13 cellular contexts compared by ENCODE assay signal in the genomic region with DNA sequence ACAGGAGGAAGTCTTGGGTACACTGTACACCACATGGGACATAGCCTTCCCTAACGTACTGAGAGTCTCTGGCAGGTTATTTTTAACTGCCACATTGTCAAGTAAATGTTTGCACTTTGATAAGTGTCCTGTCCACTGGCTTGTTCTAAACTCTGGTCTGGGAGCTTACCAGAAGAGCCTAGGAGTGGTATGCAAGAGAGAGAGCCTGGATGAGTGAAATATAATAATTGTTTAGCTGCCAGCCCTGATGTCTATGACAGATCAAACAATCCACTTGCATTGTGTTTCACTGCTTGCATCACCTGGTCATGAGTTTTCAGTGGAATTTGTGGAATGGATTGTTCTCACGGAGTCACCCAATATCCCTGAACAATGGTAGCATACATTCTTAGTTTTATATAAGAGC.
DNase-seq lines count a peak whose midpoint lies in the region; ATAC-seq and TF ChIP-seq lines count a peak whose summit lies in the region.
"Had no signal": no experiment of that assay in that cellular context is flagged by ENCODE, and none has a peak within 500 bp of the region (broad histone marks: within the 10 kb centered on the region; RNA-seq: fewer than 3 reads in every experiment).

No MANE protein-coding gene starts in this region.

- H3K36me3 Mint-ChIP-seq in activated naive CD4-positive, alpha-beta T cell treated with anti-CD3 and anti-CD28 coated beads, Interleukin-2, amount 10 ng/mL, durations not matched to agents 7 days and 5 days, result no peaks in the 10 kb centered on the region
- no peaks in the 10 kb centered on the region for H3K36me3 Mint-ChIP-seq in activated T-cell treated with anti-CD3 and anti-CD28 coated beads, Interleukin-2, amount 50 U/mL, for 4 hours (ENCODE audit: insufficient read depth)
- H3K36me3 Mint-ChIP-seq: activated CD8-positive, alpha-beta memory T cell treated with anti-CD3 and anti-CD28 coated beads, Interleukin-2, amount 10 ng/mL, durations not matched to agents 7 days and 5 days had no signal

- H3K4me1 Mint-ChIP-seq in activated naive CD4-positive, alpha-beta T cell treated with anti-CD3 and anti-CD28 coated beads, Interleukin-2, amount 10 ng/mL, durations not matched to agents 7 days and 5 days, result no peaks in the 10 kb centered on the region
- no peaks in the 10 kb centered on the region for H3K4me1 Mint-ChIP-seq in activated T-cell treated with anti-CD3 and anti-CD28 coated beads, Interleukin-2, amount 50 U/mL, for 4 hours (ENCODE audit: low read depth)
- H3K4me1 Mint-ChIP-seq: activated CD8-positive, alpha-beta memory T cell treated with anti-CD3 and anti-CD28 coated beads, Interleukin-2, amount 10 ng/mL, durations not matched to agents 7 days and 5 days had no signal

- CTCF ChIA-PET in HEK293 (lab: Yijun Ruan, JAX), result no interaction called here
- CTCF ChIA-PET in activated naive CD4-positive, alpha-beta T cell treated with anti-CD3 and anti-CD28 coated beads, Interleukin-2, amount 10 ng/mL, durations not matched to agents 7 days and 5 days (lab: Charles Lee), result no interaction called here

- H3K27me3 Mint-ChIP-seq in activated naive CD4-positive, alpha-beta T cell treated with anti-CD3 and anti-CD28 coated beads, Interleukin-2, amount 10 ng/mL, durations not matched to agents 7 days and 5 days, result peaks cover 3% of the 10 kb centered on the region
- peaks cover 9% of the 10 kb centered on the region for H3K27me3 Mint-ChIP-seq in activated T-cell treated with anti-CD3 and anti-CD28 coated beads, Interleukin-2, amount 50 U/mL, for 4 hours (ENCODE audit: low read depth)

- H3K9me3 ChIP-seq in HEK293 (ENCODE audit: control insufficient read depth, insufficient read depth, low read depth, low read length) (no peaks in the 10 kb centered on the region), RWPE2 (ENCODE audit: severe bottlenecking) (no peaks in the 10 kb centered on the region), heart left ventricle (peaks cover 0 to 8% (median 1%) of the 10 kb centered on the region in 12 donors)
- H3K9me3 ChIP-seq: SJCRH30 had no signal

- POLR2A ChIA-PET in HEK293 (lab: Yijun Ruan, JAX), result no interaction called here

- H3K27ac ChIP-seq in HEK293 (ENCODE audit: extremely low read depth, low read depth, low read length) (no peak overlapping the region), RWPE2 (ENCODE audit: poor library complexity, severe bottlenecking) (no peak overlapping the region), heart left ventricle (peak overlapping the region; percentile 12 to 83 (median 76))
- H3K27ac ChIP-seq: SJCRH30, spleen had no signal

- no peak for DNase-seq in RWPE2 (ENCODE audit: low spot score)
- no peak for DNase-seq in heart left ventricle
- peak; percentile 92 for DNase-seq in renal cortical epithelial cell (ENCODE audit: low read depth)
- no peak for DNase-seq in superior temporal gyrus (ENCODE audit: extremely low spot score)
- DNase-seq in activated naive CD4-positive, alpha-beta T cell treated with anti-CD3 and anti-CD28 coated beads, Interleukin-2, amount 10 ng/mL, durations not matched to agents 7 days and 5 days, result no peak
- DNase-seq in activated T-cell treated with anti-CD3 and anti-CD28 coated beads, Interleukin-2, amount 50 U/mL, for 4 hours, result no peak
- DNase-seq: activated CD8-positive, alpha-beta memory T cell treated with anti-CD3 and anti-CD28 coated beads, Interleukin-2, amount 10 ng/mL, durations not matched to agents 7 days and 5 days; EL; mesenchymal stem cell; SJCRH30; spleen had no signal

- no peak for TF ChIP-seq CTCF in HEK293 (tag by site-specific recombination; IDR thresholded peaks at IDR 0.05)
- no peak for TF ChIP-seq CTCF in RWPE2 (IDR thresholded peaks at IDR 0.05; ENCODE audit: poor library complexity, severe bottlenecking)
- no peak for TF ChIP-seq CTCF in heart left ventricle (IDR thresholded peaks at IDR 0.05)

- H3K27me3 ChIP-seq in RWPE2 (ENCODE audit: insufficient read depth, poor library complexity, severe bottlenecking) (no peaks in the 10 kb centered on the region), heart left ventricle (no peaks in the 10 kb centered on the region)
- H3K27me3 ChIP-seq: SJCRH30 had no signal

- H3K4me1 ChIP-seq in HEK293 (ENCODE audit: control insufficient read depth, insufficient read depth, low read length) (no peaks in the 10 kb centered on the region), RWPE2 (ENCODE audit: insufficient read depth, poor library complexity, severe bottlenecking) (no peaks in the 10 kb centered on the region), heart left ventricle (peaks cover 0 to 18% (median 8%) of the 10 kb centered on the region in 12 donors)
- H3K4me1 ChIP-seq: SJCRH30, spleen had no signal

- no peak overlapping the region for H3K4me3 Mint-ChIP-seq in activated naive CD4-positive, alpha-beta T cell treated with anti-CD3 and anti-CD28 coated beads, Interleukin-2, amount 10 ng/mL, durations not matched to agents 7 days and 5 days
- H3K4me3 Mint-ChIP-seq in activated T-cell treated with anti-CD3 and anti-CD28 coated beads, Interleukin-2, amount 50 U/mL, for 4 hours, result no peak overlapping the region
- H3K4me3 Mint-ChIP-seq: activated CD8-positive, alpha-beta memory T cell treated with anti-CD3 and anti-CD28 coated beads, Interleukin-2, amount 10 ng/mL, durations not matched to agents 7 days and 5 days had no signal

- no peak for TF ChIP-seq POLR2A in heart left ventricle (IDR thresholded peaks at IDR 0.05)

- no peaks in the 10 kb centered on the region for H3K9me3 Mint-ChIP-seq in activated naive CD4-positive, alpha-beta T cell treated with anti-CD3 and anti-CD28 coated beads, Interleukin-2, amount 10 ng/mL, durations not matched to agents 7 days and 5 days
- H3K9me3 Mint-ChIP-seq in activated T-cell treated with anti-CD3 and anti-CD28 coated beads, Interleukin-2, amount 50 U/mL, for 4 hours, result no peaks in the 10 kb centered on the region

- intact Hi-C loops in heart left ventricle (cut with DNase I), result loop anchor here in 4 of 10 donors (1.0 to 10.0 kb wide), 4 partner anchors 36 to 128 kb away; no protein-coding TSS in a partner anchor

- WGBS in heart left ventricle, 4 donors, result 12 to 21% (median 17%) methylated on average over 2 of the region's 2 CpGs

- H3K36me3 ChIP-seq in HEK293 (ENCODE audit: control insufficient read depth in 2 of 2, insufficient read depth in 1 of 2, low read length in 2 of 2), result no peaks in the 10 kb centered on the region
- H3K36me3 ChIP-seq in RWPE2 (ENCODE audit: low read depth), result no peaks in the 10 kb centered on the region
- H3K36me3 ChIP-seq in heart left ventricle, result no peaks in the 10 kb centered on the region
- H3K36me3 ChIP-seq: SJCRH30, spleen had no signal

- peak; percentile 70 for ATAC-seq in RWPE2 (ENCODE audit: low read depth)
- ATAC-seq in heart left ventricle, result peak; percentile 92 to 96 (median 96)
- ATAC-seq in HG03196 (IDR thresholded peaks at IDR 0.05; ENCODE audit: unreplicated experiment), result no peak
- ATAC-seq in activated T-cell treated with anti-CD3 and anti-CD28 coated beads, Interleukin-2, amount 50 U/mL, for 4 hours, result no peak
- ATAC-seq: activated CD8-positive, alpha-beta memory T cell treated with anti-CD3 and anti-CD28 coated beads, Interleukin-2, amount 10 ng/mL, durations not matched to agents 7 days and 5 days had no signal

- H3K4me3 ChIP-seq in HEK293 (ENCODE audit: low read depth, low read length), result no peak overlapping the region
- no peak overlapping the region for H3K4me3 ChIP-seq in RWPE2 (ENCODE audit: severe bottlenecking)
- no peak overlapping the region for H3K4me3 ChIP-seq in heart left ventricle
- H3K4me3 ChIP-seq: SJCRH30, spleen had no signal

- no peak overlapping the region for H3K27ac Mint-ChIP-seq in activated naive CD4-positive, alpha-beta T cell treated with anti-CD3 and anti-CD28 coated beads, Interleukin-2, amount 10 ng/mL, durations not matched to agents 7 days and 5 days
- H3K27ac Mint-ChIP-seq: activated CD8-positive, alpha-beta memory T cell treated with anti-CD3 and anti-CD28 coated beads, Interleukin-2, amount 10 ng/mL, durations not matched to agents 7 days and 5 days had no signal

TF ChIP-seq in HEK293, 187 proteins besides CTCF, POLR2A, EP300 and RAD21:
- TF ChIP-seq FEZF1 (tag by site-specific recombination; IDR thresholded peaks at IDR 0.05), result no peak
- no peak for TF ChIP-seq ZNF529 (tag by site-specific recombination; IDR thresholded peaks at IDR 0.05; ENCODE audit: insufficient replicate concordance)
- TF ChIP-seq ZNF341 (tag by site-specific recombination; IDR thresholded peaks at IDR 0.05; ENCODE audit: low read depth), result no peak
- TF ChIP-seq, protein P1, sequence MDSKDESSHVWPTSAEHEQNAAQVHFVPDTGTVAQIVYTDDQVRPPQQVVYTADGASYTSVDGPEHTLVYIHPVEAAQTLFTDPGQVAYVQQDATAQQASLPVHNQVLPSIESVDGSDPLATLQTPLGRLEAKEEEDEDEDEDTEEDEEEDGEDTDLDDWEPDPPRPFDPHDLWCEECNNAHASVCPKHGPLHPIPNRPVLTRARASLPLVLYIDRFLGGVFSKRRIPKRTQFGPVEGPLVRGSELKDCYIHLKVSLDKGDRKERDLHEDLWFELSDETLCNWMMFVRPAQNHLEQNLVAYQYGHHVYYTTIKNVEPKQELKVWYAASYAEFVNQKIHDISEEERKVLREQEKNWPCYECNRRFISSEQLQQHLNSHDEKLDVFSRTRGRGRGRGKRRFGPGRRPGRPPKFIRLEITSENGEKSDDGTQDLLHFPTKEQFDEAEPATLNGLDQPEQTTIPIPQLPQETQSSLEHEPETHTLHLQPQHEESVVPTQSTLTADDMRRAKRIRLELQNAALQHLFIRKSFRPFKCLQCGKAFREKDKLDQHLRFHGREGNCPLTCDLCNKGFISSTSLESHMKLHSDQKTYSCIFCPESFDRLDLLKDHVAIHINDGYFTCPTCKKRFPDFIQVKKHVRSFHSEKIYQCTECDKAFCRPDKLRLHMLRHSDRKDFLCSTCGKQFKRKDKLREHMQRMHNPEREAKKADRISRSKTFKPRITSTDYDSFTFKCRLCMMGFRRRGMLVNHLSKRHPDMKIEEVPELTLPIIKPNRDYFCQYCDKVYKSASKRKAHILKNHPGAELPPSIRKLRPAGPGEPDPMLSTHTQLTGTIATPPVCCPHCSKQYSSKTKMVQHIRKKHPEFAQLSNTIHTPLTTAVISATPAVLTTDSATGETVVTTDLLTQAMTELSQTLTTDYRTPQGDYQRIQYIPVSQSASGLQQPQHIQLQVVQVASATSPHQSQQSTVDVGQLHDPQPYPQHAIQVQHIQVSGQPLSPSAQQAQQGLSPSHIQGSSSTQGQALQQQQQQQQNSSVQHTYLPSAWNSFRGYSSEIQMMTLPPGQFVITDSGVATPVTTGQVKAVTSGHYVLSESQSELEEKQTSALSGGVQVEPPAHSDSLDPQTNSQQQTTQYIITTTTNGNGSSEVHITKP (tag by site-specific recombination; IDR thresholded peaks at IDR 0.05), result peak; percentile 58
- no peak for TF ChIP-seq ZNF843 (tag by site-specific recombination; IDR thresholded peaks at IDR 0.05)
- TF ChIP-seq ZNF626 (tag by site-specific recombination; IDR thresholded peaks at IDR 0.05), result no peak
- TF ChIP-seq ZNF311 (tag by site-specific recombination; IDR thresholded peaks at IDR 0.05; ENCODE audit: borderline replicate concordance), result no peak
- no peak for TF ChIP-seq TCF7L2 (IDR thresholded peaks at IDR 0.05; ENCODE audit: borderline replicate concordance, low read depth, low read length)
TF ChIP-seq in HEK293: peak in this region for 1.

Comparison
In these comparisons a context has a peak if more than half of its experiments do, and no peak if none do; other contexts are left out.
1. H3K27ac ChIP-seq: peak in heart left ventricle (12 of 12); none in HEK293 (single experiment) and RWPE2 (single experiment).
2. ATAC-seq: peak in RWPE2 (single experiment) and heart left ventricle (4 of 4); none in HG03196 (single experiment) and activated T-cell treated with anti-CD3 and anti-CD28 coated beads, Interleukin-2, amount 50 U/mL, for 4 hours (0 of 2).